In genomic region chr2:203805485-203805838, GRCh38 we compare ENCODE assay signal across 14 cellular contexts.
"Had no signal": no experiment of that assay in that cellular context is flagged by ENCODE, and none has a peak within 500 bp of the region (broad histone marks: within the 10 kb centered on the region; RNA-seq: fewer than 3 reads in every experiment).

No MANE protein-coding gene starts in this region.

- H3K4me1 Mint-ChIP-seq: activated B cell treated with CpG ODN at 0.5 μM for 24 hours had no signal

- H3K27ac ChIP-seq: left ventricle myocardium inferior, right lobe of liver had no signal

- ATAC-seq: right lobe of liver had no signal

- H3K27me3 Mint-ChIP-seq: activated CD4-positive, alpha-beta T cell treated with anti-CD3 and anti-CD28 coated beads, Interleukin-2, amount 10 ng/mL, durations not matched to agents 7 days and 5 days; dendritic cell treated with granulocyte-macrophage colony-stimulating factor and Interleukin-4, amounts not matched to agents 40 ng/mL and 50 ng/mL, for 4 days had no signal

- H3K4me1 ChIP-seq: right lobe of liver had no signal

- H3K36me3 ChIP-seq: left ventricle myocardium inferior, right lobe of liver had no signal

- DNase-seq: activated B cell treated with CpG ODN at 0.5 μM for 24 hours; activated CD4-positive, alpha-beta T cell treated with anti-CD3 and anti-CD28 coated beads, Interleukin-2, amount 10 ng/mL, durations not matched to agents 7 days and 5 days; activated naive CD4-positive, alpha-beta T cell treated with Interleukin-2 at 50 U/mL for 16 hours; amniotic stem cell; effector memory CD4-positive, alpha-beta T cell; glutamatergic neuron; hypothalamus; kidney; left ventricle myocardium inferior; mesendoderm; right lobe of liver; stimulated activated CD4-positive, alpha-beta T cell treated with anti-CD3 and anti-CD28 coated beads, Interleukin-1b, Interleukin-23, amount 100 ng/mL, for 48 hours had no signal

- H3K27ac Mint-ChIP-seq: activated B cell treated with CpG ODN at 0.5 μM for 24 hours, brain had no signal

- H3K27me3 ChIP-seq: right lobe of liver had no signal

- H3K9me3 ChIP-seq: right lobe of liver had no signal

- H3K4me3 ChIP-seq: left ventricle myocardium inferior, right lobe of liver had no signal

- H3K4me3 Mint-ChIP-seq: activated B cell treated with CpG ODN at 0.5 μM for 24 hours; activated CD4-positive, alpha-beta T cell treated with anti-CD3 and anti-CD28 coated beads, Interleukin-2, amount 10 ng/mL, durations not matched to agents 7 days and 5 days; brain; dendritic cell treated with granulocyte-macrophage colony-stimulating factor and Interleukin-4, amounts not matched to agents 40 ng/mL and 50 ng/mL, for 4 days had no signal
